In genomic region chr1:62908168-62908567, GRCh38 we compare ENCODE assay signal across 31 cellular contexts.
"Had no signal": no experiment of that assay in that cellular context is flagged by ENCODE, and none has a peak within 500 bp of the region (broad histone marks: within the 10 kb centered on the region; RNA-seq: fewer than 3 reads in every experiment).

No MANE protein-coding gene starts in this region.

- H3K36me3 ChIP-seq: breast epithelium, WERI-Rb-1 had no signal

- H3K4me1 Mint-ChIP-seq: activated CD4-positive, alpha-beta T cell treated with anti-CD3 and anti-CD28 coated beads, Interleukin-2, amount 10 ng/mL, durations not matched to agents 24 days and 14 days had no signal

- H3K27me3 ChIP-seq: body of pancreas, breast epithelium had no signal

- H3K27ac Mint-ChIP-seq: activated CD4-positive, alpha-beta T cell treated with anti-CD3 and anti-CD28 coated beads, Interleukin-2, amount 10 ng/mL, durations not matched to agents 24 days and 14 days; activated CD8-positive, alpha-beta T cell treated with anti-CD3 and anti-CD28 coated beads for 36 hours; activated naive CD4-positive, alpha-beta T cell treated with anti-CD3 and anti-CD28 coated beads, Interleukin-2, amount 50 U/mL, for 24 hours; activated naive CD8-positive, alpha-beta T cell treated with anti-CD3 and anti-CD28 coated beads, Interleukin-2, amount 10 ng/mL, durations not matched to agents 7 days and 5 days; activated T-cell treated with anti-CD3 and anti-CD28 coated beads, Interleukin-2, amount 50 U/mL, for 72 hours; activated T-helper 17 cell treated with anti-CD3 and anti-CD28 coated beads, Interleukin-2, amount 50 U/mL, for 72 hours; T-cell had no signal

- H3K9me3 Mint-ChIP-seq: activated CD4-positive, alpha-beta T cell treated with anti-CD3 and anti-CD28 coated beads, Interleukin-2, amount 10 ng/mL, durations not matched to agents 24 days and 14 days; activated CD8-positive, alpha-beta T cell treated with anti-CD3 and anti-CD28 coated beads for 36 hours; activated naive CD4-positive, alpha-beta T cell treated with anti-CD3 and anti-CD28 coated beads, Interleukin-2, amount 50 U/mL, for 24 hours; activated naive CD8-positive, alpha-beta T cell treated with anti-CD3 and anti-CD28 coated beads, Interleukin-2, amount 10 ng/mL, durations not matched to agents 7 days and 5 days; activated T-cell treated with anti-CD3 and anti-CD28 coated beads, Interleukin-2, amount 50 U/mL, for 72 hours; activated T-helper 17 cell treated with anti-CD3 and anti-CD28 coated beads, Interleukin-2, amount 50 U/mL, for 72 hours; T-cell had no signal

- H3K36me3 Mint-ChIP-seq: activated naive CD4-positive, alpha-beta T cell treated with anti-CD3 and anti-CD28 coated beads, Interleukin-2, amount 50 U/mL, for 24 hours; activated naive CD8-positive, alpha-beta T cell treated with anti-CD3 and anti-CD28 coated beads, Interleukin-2, amount 10 ng/mL, durations not matched to agents 7 days and 5 days; T-cell had no signal

- DNase-seq: activated CD4-positive, alpha-beta T cell treated with anti-CD3 and anti-CD28 coated beads, Interleukin-2, amount 10 ng/mL, durations not matched to agents 24 days and 14 days; activated CD4-positive, alpha-beta T cell treated with anti-CD3 and anti-CD28 coated beads, Interleukin-2, amount 50 U/mL, for 4 hours; activated CD4-positive, CD25-positive, alpha-beta regulatory T cell; activated CD8-positive, alpha-beta T cell treated with anti-CD3 and anti-CD28 coated beads for 36 hours; activated effector memory CD4-positive, alpha-beta T cell treated with anti-CD3 and anti-CD28 coated beads, Interleukin-2, amount 50 U/mL, for 16 hours; activated naive CD4-positive, alpha-beta T cell; activated naive CD8-positive, alpha-beta T cell treated with anti-CD3 and anti-CD28 coated beads, Interleukin-2, amount 10 ng/mL, durations not matched to agents 7 days and 5 days; activated T-cell treated with anti-CD3 and anti-CD28 coated beads, Interleukin-2, amount 50 U/mL, for 1 hour; activated T-cell treated with anti-CD3 and anti-CD28 coated beads, Interleukin-2, amount 50 U/mL, for 72 hours; body of pancreas; cerebellar nuclear complex; Karpas-422; NCI-H1105; NCI-H1436; NCI-H1694; NCI-H1930; NCI-H345; NCI-H524 treated with DMSO at 0.1 percent for 48 hours; NCI-H748 treated with DMSO at 0.1 percent for 48 hours; PC-9; SIG-M5; T-cell; T-helper 2 cell; T-helper 9 cell; WERI-Rb-1 had no signal

- ATAC-seq: activated CD8-positive, alpha-beta T cell treated with anti-CD3 and anti-CD28 coated beads for 36 hours; activated T-cell treated with anti-CD3 and anti-CD28 coated beads, Interleukin-2, amount 50 U/mL, for 72 hours; activated T-helper 17 cell treated with anti-CD3 and anti-CD28 coated beads, Interleukin-2, amount 50 U/mL, for 72 hours; body of pancreas; Right ventricle myocardium inferior; SK-N-SH treated with all-trans-retinoic acid at 6 μM for 48 hours had no signal

- H3K4me3 Mint-ChIP-seq: activated CD4-positive, alpha-beta T cell treated with anti-CD3 and anti-CD28 coated beads, Interleukin-2, amount 10 ng/mL, durations not matched to agents 24 days and 14 days; activated CD8-positive, alpha-beta T cell treated with anti-CD3 and anti-CD28 coated beads for 36 hours; activated naive CD4-positive, alpha-beta T cell treated with anti-CD3 and anti-CD28 coated beads, Interleukin-2, amount 50 U/mL, for 24 hours; activated naive CD8-positive, alpha-beta T cell treated with anti-CD3 and anti-CD28 coated beads, Interleukin-2, amount 10 ng/mL, durations not matched to agents 7 days and 5 days; activated T-cell treated with anti-CD3 and anti-CD28 coated beads, Interleukin-2, amount 50 U/mL, for 72 hours; activated T-helper 17 cell treated with anti-CD3 and anti-CD28 coated beads, Interleukin-2, amount 50 U/mL, for 72 hours; T-cell had no signal

- H3K9me3 ChIP-seq: body of pancreas, breast epithelium had no signal

- H3K4me1 ChIP-seq: body of pancreas, breast epithelium had no signal

- H3K27me3 Mint-ChIP-seq: activated naive CD4-positive, alpha-beta T cell treated with anti-CD3 and anti-CD28 coated beads, Interleukin-2, amount 50 U/mL, for 24 hours; activated T-helper 17 cell treated with anti-CD3 and anti-CD28 coated beads, Interleukin-2, amount 50 U/mL, for 72 hours had no signal

- H3K4me3 ChIP-seq: body of pancreas, breast epithelium, PC-9 had no signal

- H3K27ac ChIP-seq: body of pancreas, breast epithelium, PC-9, RWPE1, WERI-Rb-1 had no signal
